ENCODE assay signal across 2 cellular contexts in the genomic region with DNA sequence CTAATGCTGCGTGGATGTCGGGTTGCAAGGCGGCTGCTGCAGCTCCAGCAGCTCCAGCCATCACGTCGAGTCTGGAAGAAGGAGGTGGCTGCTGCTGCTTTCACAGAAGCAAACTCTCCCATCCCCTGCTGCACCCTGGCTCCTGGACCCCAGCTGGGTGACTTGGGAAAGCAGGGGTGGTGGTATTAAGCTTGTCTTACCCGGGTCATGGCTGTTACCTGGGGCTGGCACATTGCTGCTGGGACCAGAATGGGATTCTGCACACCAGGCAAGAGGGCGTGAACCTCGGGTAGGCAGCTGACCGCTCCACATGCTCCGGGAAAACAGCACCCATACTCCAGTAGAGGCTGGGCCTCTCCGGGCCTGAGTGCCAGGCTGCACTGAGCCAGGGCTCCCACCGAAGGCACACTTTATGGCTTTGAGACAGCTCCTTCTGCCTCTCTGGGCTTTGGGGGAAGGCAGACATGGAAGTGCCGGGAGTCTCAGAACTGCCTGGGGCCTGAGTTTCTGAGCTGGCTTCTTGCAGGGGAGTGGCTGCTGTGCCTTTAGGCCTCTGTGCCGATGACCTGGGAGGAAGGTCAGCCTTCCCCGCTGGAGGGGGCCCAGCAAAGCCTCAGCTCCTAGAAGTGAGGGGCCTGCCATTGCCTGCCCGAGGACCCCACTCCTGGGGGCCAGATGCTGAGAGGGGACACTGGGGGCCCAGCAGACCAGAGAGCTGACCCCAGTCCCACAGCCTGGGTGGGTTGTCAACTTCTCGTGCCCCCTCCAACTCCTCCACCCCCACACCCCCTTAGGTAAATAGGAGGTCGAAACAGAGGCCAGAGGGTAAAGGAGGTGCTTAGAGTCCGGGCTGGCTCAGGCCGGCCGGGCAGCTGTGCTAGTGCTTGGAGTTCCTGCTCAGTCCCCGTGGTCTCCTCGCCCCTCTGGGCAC.
TF ChIP-seq lines count a peak whose summit lies in the region.

No MANE protein-coding gene starts in this region.

TF ChIP-seq in A549, 52 proteins besides CTCF, POLR2A, EP300 and RAD21 (continued from another document):
- TF ChIP-seq, protein P1, sequence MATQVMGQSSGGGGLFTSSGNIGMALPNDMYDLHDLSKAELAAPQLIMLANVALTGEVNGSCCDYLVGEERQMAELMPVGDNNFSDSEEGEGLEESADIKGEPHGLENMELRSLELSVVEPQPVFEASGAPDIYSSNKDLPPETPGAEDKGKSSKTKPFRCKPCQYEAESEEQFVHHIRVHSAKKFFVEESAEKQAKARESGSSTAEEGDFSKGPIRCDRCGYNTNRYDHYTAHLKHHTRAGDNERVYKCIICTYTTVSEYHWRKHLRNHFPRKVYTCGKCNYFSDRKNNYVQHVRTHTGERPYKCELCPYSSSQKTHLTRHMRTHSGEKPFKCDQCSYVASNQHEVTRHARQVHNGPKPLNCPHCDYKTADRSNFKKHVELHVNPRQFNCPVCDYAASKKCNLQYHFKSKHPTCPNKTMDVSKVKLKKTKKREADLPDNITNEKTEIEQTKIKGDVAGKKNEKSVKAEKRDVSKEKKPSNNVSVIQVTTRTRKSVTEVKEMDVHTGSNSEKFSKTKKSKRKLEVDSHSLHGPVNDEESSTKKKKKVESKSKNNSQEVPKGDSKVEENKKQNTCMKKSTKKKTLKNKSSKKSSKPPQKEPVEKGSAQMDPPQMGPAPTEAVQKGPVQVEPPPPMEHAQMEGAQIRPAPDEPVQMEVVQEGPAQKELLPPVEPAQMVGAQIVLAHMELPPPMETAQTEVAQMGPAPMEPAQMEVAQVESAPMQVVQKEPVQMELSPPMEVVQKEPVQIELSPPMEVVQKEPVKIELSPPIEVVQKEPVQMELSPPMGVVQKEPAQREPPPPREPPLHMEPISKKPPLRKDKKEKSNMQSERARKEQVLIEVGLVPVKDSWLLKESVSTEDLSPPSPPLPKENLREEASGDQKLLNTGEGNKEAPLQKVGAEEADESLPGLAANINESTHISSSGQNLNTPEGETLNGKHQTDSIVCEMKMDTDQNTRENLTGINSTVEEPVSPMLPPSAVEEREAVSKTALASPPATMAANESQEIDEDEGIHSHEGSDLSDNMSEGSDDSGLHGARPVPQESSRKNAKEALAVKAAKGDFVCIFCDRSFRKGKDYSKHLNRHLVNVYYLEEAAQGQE (IDR thresholded peaks at IDR 0.05), result no peak
- TF ChIP-seq RNF2 (IDR thresholded peaks at IDR 0.05; ENCODE audit: borderline replicate concordance, low read depth) (no peak), RFX5 (IDR thresholded peaks at IDR 0.05) (no peak), KDM5A (IDR thresholded peaks at IDR 0.05) (no peak), CEBPB (IDR thresholded peaks at IDR 0.05) (no peak), NPAS2 (CRISPR knock-in tag; IDR thresholded peaks at IDR 0.05; ENCODE audit: borderline replicate concordance) (no peak), HOXB13 (CRISPR knock-in tag; IDR thresholded peaks at IDR 0.05; ENCODE audit: low read depth) (no peak)
- TF ChIP-seq, protein P2, sequence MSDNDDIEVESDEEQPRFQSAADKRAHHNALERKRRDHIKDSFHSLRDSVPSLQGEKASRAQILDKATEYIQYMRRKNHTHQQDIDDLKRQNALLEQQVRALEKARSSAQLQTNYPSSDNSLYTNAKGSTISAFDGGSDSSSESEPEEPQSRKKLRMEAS (IDR thresholded peaks at IDR 0.05), result no peak

TF ChIP-seq in HEK293, 187 proteins besides CTCF, POLR2A, EP300 and RAD21 (continued from another document):
- TF ChIP-seq, protein P3, sequence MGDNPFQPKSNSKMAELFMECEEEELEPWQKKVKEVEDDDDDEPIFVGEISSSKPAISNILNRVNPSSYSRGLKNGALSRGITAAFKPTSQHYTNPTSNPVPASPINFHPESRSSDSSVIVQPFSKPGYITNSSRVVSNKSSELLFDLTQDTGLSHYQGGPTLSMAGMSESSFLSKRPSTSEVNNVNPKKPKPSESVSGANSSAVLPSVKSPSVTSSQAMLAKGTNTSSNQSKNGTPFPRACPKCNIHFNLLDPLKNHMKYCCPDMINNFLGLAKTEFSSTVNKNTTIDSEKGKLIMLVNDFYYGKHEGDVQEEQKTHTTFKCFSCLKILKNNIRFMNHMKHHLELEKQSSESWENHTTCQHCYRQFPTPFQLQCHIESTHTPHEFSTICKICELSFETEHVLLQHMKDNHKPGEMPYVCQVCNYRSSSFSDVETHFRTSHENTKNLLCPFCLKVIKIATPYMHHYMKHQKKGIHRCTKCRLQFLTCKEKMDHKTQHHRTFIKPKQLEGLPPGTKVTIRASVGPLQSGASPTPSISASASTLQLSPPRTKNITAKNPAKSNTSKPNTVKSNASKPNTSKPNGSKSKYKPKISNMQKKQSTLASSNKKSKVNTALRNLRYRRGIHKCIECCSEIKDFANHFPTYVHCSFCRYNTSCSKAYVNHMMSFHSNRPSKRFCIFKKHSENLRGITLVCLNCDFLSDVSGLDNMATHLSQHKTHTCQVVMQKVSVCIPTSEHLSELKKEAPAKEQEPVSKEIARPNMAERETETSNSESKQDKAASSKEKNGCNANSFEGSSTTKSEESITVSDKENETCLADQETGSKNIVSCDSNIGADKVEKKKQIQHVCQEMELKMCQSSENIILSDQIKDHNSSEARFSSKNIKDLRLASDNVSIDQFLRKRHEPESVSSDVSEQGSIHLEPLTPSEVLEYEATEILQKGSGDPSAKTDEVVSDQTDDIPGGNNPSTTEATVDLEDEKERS (tag by site-specific recombination; IDR thresholded peaks at IDR 0.05), result no peak
- TF ChIP-seq ZFP37 (tag by site-specific recombination; IDR thresholded peaks at IDR 0.05) (no peak), ZNF121 (tag by site-specific recombination; IDR thresholded peaks at IDR 0.05) (no peak), ZNF10 (tag by site-specific recombination; IDR thresholded peaks at IDR 0.05) (peak; percentile 75), ZNF600 (tag by site-specific recombination; IDR thresholded peaks at IDR 0.05) (peak; percentile 38; the same call in 1 of the 2 replicates)
